In the genomic region with DNA sequence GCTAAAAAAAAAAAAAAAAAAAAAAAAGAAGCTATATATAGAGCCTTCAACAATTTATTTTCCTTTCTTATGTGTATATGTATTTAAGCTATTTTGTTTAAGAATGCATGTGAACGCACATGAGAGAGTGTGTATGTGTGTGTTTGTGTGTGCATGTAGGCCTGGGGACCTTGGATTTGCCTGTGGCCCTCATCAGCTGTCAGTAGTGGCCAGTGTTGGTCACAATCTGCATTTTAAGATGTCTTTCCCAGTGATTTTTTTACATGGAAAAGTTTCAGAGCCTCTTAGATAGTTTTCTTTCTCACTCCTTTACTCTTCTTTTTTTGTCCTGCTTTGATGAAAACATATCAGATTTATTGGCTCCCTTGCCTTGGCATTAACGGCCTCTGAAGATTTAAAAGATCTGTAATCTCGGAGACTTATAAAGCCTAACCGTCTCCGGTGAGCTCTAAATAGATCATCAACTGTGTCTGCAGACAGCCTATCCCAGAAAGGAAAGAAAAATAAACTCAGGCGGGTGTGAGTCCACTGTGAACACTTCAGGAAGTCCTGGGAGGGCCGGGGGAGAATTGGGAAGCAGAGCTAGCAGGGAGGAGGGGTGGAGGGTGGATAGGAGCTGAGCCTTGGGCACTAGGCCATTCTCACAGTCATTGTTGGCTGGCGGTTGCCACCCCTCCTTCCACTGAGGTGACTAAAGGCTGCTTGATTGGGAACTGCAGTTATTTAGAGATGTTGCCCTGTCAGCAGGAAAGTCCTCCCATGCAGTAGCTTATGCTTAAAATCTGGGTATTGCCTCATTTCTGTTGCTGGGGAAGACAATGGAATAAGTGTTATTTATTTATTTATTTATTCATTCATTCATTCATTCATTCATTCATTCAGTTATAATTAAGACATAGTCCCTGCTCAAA, we compare ENCODE assay signal across 8 cellular contexts.
DNase-seq lines count a peak whose midpoint lies in the region; ATAC-seq and TF ChIP-seq lines count a peak whose summit lies in the region.

No MANE protein-coding gene starts in this region.

- H3K27ac Mint-ChIP-seq in mesothelial cell of epicardium = peak overlapping the region; percentile 75
- no peak overlapping the region for H3K27ac Mint-ChIP-seq in activated CD4-positive, alpha-beta T cell treated with anti-CD3 and anti-CD28 coated beads, Interleukin-2, amount 10 ng/mL, durations not matched to agents 24 days and 14 days

- H3K4me1 Mint-ChIP-seq in mesothelial cell of epicardium = peaks cover 14% of the 10 kb centered on the region
- H3K4me1 Mint-ChIP-seq in activated CD4-positive, alpha-beta T cell treated with anti-CD3 and anti-CD28 coated beads, Interleukin-2, amount 10 ng/mL, durations not matched to agents 24 days and 14 days = no peaks in the 10 kb centered on the region

- ATAC-seq in upper lobe of left lung (ENCODE audit: low FRiP score in 2 of 2) (peak; percentile 92 to 96), GM18868 (IDR thresholded peaks at IDR 0.05; ENCODE audit: unreplicated experiment) (no peak), GM18907 (IDR thresholded peaks at IDR 0.05; ENCODE audit: unreplicated experiment) (no peak), GM19328 (IDR thresholded peaks at IDR 0.05; ENCODE audit: unreplicated experiment) (no peak)

- peaks cover 5% of the 10 kb centered on the region for H3K36me3 Mint-ChIP-seq in mesothelial cell of epicardium
- peaks cover 26% of the 10 kb centered on the region for H3K36me3 Mint-ChIP-seq in activated CD4-positive, alpha-beta T cell treated with anti-CD3 and anti-CD28 coated beads, Interleukin-2, amount 10 ng/mL, durations not matched to agents 24 days and 14 days (ENCODE audit: low read depth)

- peaks cover 8 to 24% (median 15%) of the 10 kb centered on the region in 4 donors for H3K4me1 ChIP-seq in upper lobe of left lung

- 27 to 48% methylated on average over 8 of the region's 8 CpGs for WGBS in upper lobe of left lung, 2 donors

- intact Hi-C loops in activated CD4-positive, alpha-beta T cell treated with anti-CD3 and anti-CD28 coated beads, Interleukin-2, amount 10 ng/mL, durations not matched to agents 24 days and 14 days (cut with micrococcal nuclease) = no loop called here

- no peaks in the 10 kb centered on the region for H3K27me3 Mint-ChIP-seq in mesothelial cell of epicardium (ENCODE audit: low read depth)
- H3K27me3 Mint-ChIP-seq in activated CD4-positive, alpha-beta T cell treated with anti-CD3 and anti-CD28 coated beads, Interleukin-2, amount 10 ng/mL, durations not matched to agents 24 days and 14 days = no peaks in the 10 kb centered on the region

- no peak for TF ChIP-seq CTCF in mesothelial cell of epicardium (IDR thresholded peaks at IDR 0.05; ENCODE audit: unreplicated experiment)
- TF ChIP-seq CTCF in upper lobe of left lung (IDR thresholded peaks at IDR 0.05) = no peak

- no peaks in the 10 kb centered on the region for H3K9me3 Mint-ChIP-seq in mesothelial cell of epicardium
- H3K9me3 Mint-ChIP-seq in activated CD4-positive, alpha-beta T cell treated with anti-CD3 and anti-CD28 coated beads, Interleukin-2, amount 10 ng/mL, durations not matched to agents 24 days and 14 days = no peaks in the 10 kb centered on the region

- H3K36me3 ChIP-seq in upper lobe of left lung = peaks cover 0 to 15% (median 4%) of the 10 kb centered on the region in 4 donors

- peak overlapping the region; percentile 3 for H3K4me3 Mint-ChIP-seq in mesothelial cell of epicardium
- H3K4me3 Mint-ChIP-seq in activated CD4-positive, alpha-beta T cell treated with anti-CD3 and anti-CD28 coated beads, Interleukin-2, amount 10 ng/mL, durations not matched to agents 24 days and 14 days = no peak overlapping the region

- H3K9me3 ChIP-seq in upper lobe of left lung = no peaks in the 10 kb centered on the region

- no peaks in the 10 kb centered on the region for H3K27me3 ChIP-seq in upper lobe of left lung

- DNase-seq in RKO (ENCODE audit: low spot score) (peak; percentile 24), epithelial cell of prostate (ENCODE audit: low read depth, low spot score) (peak; percentile 14), mesothelial cell of epicardium (ENCODE audit: low spot score in 2 of 2, unreplicated experiment in 2 of 2) (no peak), upper lobe of left lung (peak in 1 of 2 donors; percentile 74)
- DNase-seq in activated CD4-positive, alpha-beta T cell treated with anti-CD3 and anti-CD28 coated beads, Interleukin-2, amount 10 ng/mL, durations not matched to agents 24 days and 14 days = no peak

- no peak overlapping the region for H3K4me3 ChIP-seq in upper lobe of left lung

- TF ChIP-seq POLR2A in upper lobe of left lung (IDR thresholded peaks at IDR 0.05) = no peak

- TF ChIP-seq EP300 in upper lobe of left lung (IDR thresholded peaks at IDR 0.05) = no peak

- H3K27ac ChIP-seq in epithelial cell of prostate = peak overlapping the region; percentile 25
- peak overlapping the region; percentile 16 to 78 (median 44) for H3K27ac ChIP-seq in upper lobe of left lung

Comparison
In these comparisons a context has a peak if more than half of its experiments do, and no peak if none do; other contexts are left out.
1. DNase-seq: peak in RKO (single experiment) and epithelial cell of prostate (single experiment); none in mesothelial cell of epicardium (0 of 2) and activated CD4-positive, alpha-beta T cell treated with anti-CD3 and anti-CD28 coated beads, Interleukin-2, amount 10 ng/mL, durations not matched to agents 24 days and 14 days (single experiment).
2. ATAC-seq: peak in upper lobe of left lung (2 of 2); none in GM18868 (single experiment), GM18907 (single experiment) and GM19328 (single experiment).